ENCODE assay signal across 28 cellular contexts in genomic region chr7:32676249-32676941, GRCh38.
"Had no signal": no experiment of that assay in that cellular context is flagged by ENCODE, and none has a peak within 500 bp of the region (broad histone marks: within the 10 kb centered on the region; RNA-seq: fewer than 3 reads in every experiment).

No MANE protein-coding gene starts in this region.

- ATAC-seq: naive thymus-derived CD4-positive, alpha-beta T cell; natural killer cell; psoas muscle; right cardiac atrium; sciatic nerve; stimulated activated memory B cell treated with anti-CD40 and anti-IgM and Interleukin-4, amounts not matched to agents 10 μg/mL and 1 μg/mL and 100 μg/mL, for 72 hours; stimulated activated naive CD8-positive, alpha-beta T cell treated with anti-CD3 and anti-CD28 coated beads, Interleukin-15, amount 100 ng/mL, for 72 hours; stimulated activated naive CD8-positive, alpha-beta T cell treated with anti-CD3 and anti-CD28 coated beads, Interleukin-15, Interleukin-2, amounts not matched to agents 100 U/mL and 50 U/mL, for 24 hours; upper lobe of right lung had no signal

- DNase-seq: naive thymus-derived CD4-positive, alpha-beta T cell; natural killer cell; occipital lobe; ovary; posterior cingulate gyrus; psoas muscle; right cardiac atrium; spleen; stimulated activated CD4-positive, alpha-beta T cell treated with anti-CD3 and anti-CD28 coated beads, Interleukin-12 subunit alpha, Interleukin-12 subunit beta, amount 100 ng/mL, for 4 hours; stimulated activated CD4-positive, alpha-beta T cell treated with anti-CD3 and anti-CD28 coated beads, Interleukin-1b, Interleukin-23, amount 100 ng/mL, for 48 hours; stimulated activated CD4-positive, alpha-beta T cell treated with anti-CD3 and anti-CD28 coated beads, Interleukin-4, amount 100 ng/mL, for 1 hour; stimulated activated CD4-positive, alpha-beta T cell treated with anti-CD3 and anti-CD28 coated beads, Interleukin-4, amount 100 ng/mL, for 4 hours; stimulated activated CD8-positive, alpha-beta memory T cell treated with anti-CD3 and anti-CD28 coated beads, Interleukin-4, amount 100 ng/mL, for 48 hours; stimulated activated naive CD4-positive, alpha-beta T cell; stimulated activated naive CD8-positive, alpha-beta T cell treated with anti-CD3 and anti-CD28 coated beads, Interleukin-15, amount 100 ng/mL, for 72 hours; stimulated activated naive CD8-positive, alpha-beta T cell treated with anti-CD3 and anti-CD28 coated beads, Interleukin-15, Interleukin-2, amounts not matched to agents 100 U/mL and 50 U/mL, for 24 hours; substantia nigra; testis; tibial artery; upper lobe of right lung; uterus had no signal

- H3K9ac ChIP-seq: neural progenitor cell, parathyroid adenoma had no signal

- H3K27ac ChIP-seq: neural progenitor cell, ovary, parathyroid adenoma, psoas muscle, skin epidermis, spleen, suprapubic skin, testis, tibial artery, upper lobe of right lung, uterus had no signal

- H3K79me2 ChIP-seq: parathyroid adenoma had no signal

- H3K4me1 ChIP-seq: neural progenitor cell, parathyroid adenoma, spleen, suprapubic skin, testis, tibial artery, upper lobe of right lung, uterus had no signal

- H3K27me3 ChIP-seq: neural progenitor cell, ovary, spleen, suprapubic skin, testis, tibial artery, upper lobe of right lung, uterus had no signal

- H2AFZ ChIP-seq: neural progenitor cell, parathyroid adenoma had no signal

- H3K4me2 ChIP-seq: neural progenitor cell, smooth muscle cell had no signal

- H3K4me3 ChIP-seq: neural progenitor cell, ovary, psoas muscle, skin epidermis, smooth muscle cell, spleen, suprapubic skin, testis, tibial artery, upper lobe of right lung, uterus had no signal

- H3K9me3 ChIP-seq: ovary, psoas muscle, spleen, suprapubic skin, testis, tibial artery, upper lobe of right lung, uterus had no signal

- H3K36me3 ChIP-seq: neural progenitor cell, ovary, suprapubic skin, upper lobe of right lung, uterus had no signal
